24 cellular contexts compared by ENCODE assay signal in genomic region chr3:149443545-149443912, GRCh38. TPM values are rescaled to one million over a fixed set of nuclear protein-coding genes. Genes with fewer than 3 reads are reported as not detected.
DNase-seq lines count a peak whose midpoint lies in the region; ATAC-seq, FAIRE-seq and TF ChIP-seq lines count a peak whose summit lies in the region.
"Had no signal": no experiment of that assay in that cellular context is flagged by ENCODE, and none has a peak within 500 bp of the region (broad histone marks: within the 10 kb centered on the region; RNA-seq: fewer than 3 reads in every experiment).

No MANE protein-coding gene starts in this region.

- peak overlapping the region in 2 of 4 donors; percentile 36 to 37 for H3K27ac ChIP-seq in pancreas
- no peak overlapping the region for H3K27ac ChIP-seq in effector memory CD4-positive, alpha-beta T cell (ENCODE audit: insufficient read depth, low read length, poor library complexity, severe bottlenecking)
- H3K27ac ChIP-seq: right atrium auricular region, upper lobe of left lung had no signal

- H3K4me3 ChIP-seq in epithelial cell of proximal tubule (ENCODE audit: low read depth, low read length) = no peak overlapping the region
- H3K4me3 ChIP-seq in pancreas = no peak overlapping the region
- no peak overlapping the region for H3K4me3 ChIP-seq in effector memory CD4-positive, alpha-beta T cell (ENCODE audit: insufficient read depth, low read depth, low read length, poor library complexity, severe bottlenecking)
- H3K4me3 ChIP-seq: right atrium auricular region, upper lobe of left lung had no signal

- H3K36me3 ChIP-seq in pancreas = no peaks in the 10 kb centered on the region
- no peaks in the 10 kb centered on the region for H3K36me3 ChIP-seq in effector memory CD4-positive, alpha-beta T cell (ENCODE audit: control insufficient read depth, insufficient read depth, low read length)
- H3K36me3 ChIP-seq: right atrium auricular region, upper lobe of left lung had no signal

- DNase-seq in Caki2 (ENCODE audit: low read depth) (peak; percentile 73), NCI-H69 (lab: John Stamatoyannopoulos, UW) (peak; percentile 33), epithelial cell of proximal tubule (ENCODE audit: low read depth) (peak; percentile 31), pancreas (no peak), NOMO-1 (lab: John Stamatoyannopoulos, UW; ENCODE audit: unreplicated experiment in 2 of 2) (no peak), HuH-7 (ENCODE audit: low spot score) (no peak), D721Med (ENCODE audit: insufficient read length, low spot score) (no peak)
- DNase-seq in effector memory CD4-positive, alpha-beta T cell = no peak
- DNase-seq: activated CD8-positive, alpha-beta T cell treated with anti-CD3 and anti-CD28 coated beads, Interleukin-2, amount 10 ng/mL, durations not matched to agents 7 days and 5 days; aorta; cortex of kidney; GOT3; naive thymus-derived CD8-positive, alpha-beta T cell; NCI-H2029 treated with DMSO at 0.1 percent for 48 hours; NCI-H226; RPMI8226; stimulated activated CD4-positive, alpha-beta T cell treated with anti-CD3 and anti-CD28 coated beads, Interleukin-12 subunit alpha, Interleukin-12 subunit beta, amount 100 ng/mL, for 4 hours; stimulated activated CD4-positive, alpha-beta T cell treated with anti-CD3 and anti-CD28 coated beads, Interleukin-4, amount 100 ng/mL, for 1 hour; upper lobe of left lung had no signal

- intact Hi-C loops in pancreas (cut with DNase I) = no loop called here

- peaks cover 0 to 17% (median 12%) of the 10 kb centered on the region in 3 donors for H3K4me1 ChIP-seq in pancreas
- no peaks in the 10 kb centered on the region for H3K4me1 ChIP-seq in effector memory CD4-positive, alpha-beta T cell (ENCODE audit: control insufficient read depth, insufficient read depth, low read length, poor library complexity, severe bottlenecking)

- no peak for FAIRE-seq in pancreas (lab: Jason Lieb, UNC)
- no peak for FAIRE-seq in D721Med (lab: Jason Lieb, UNC)

- 23 to 34% methylated on average over 2 of the region's 2 CpGs for WGBS in pancreas, 2 donors

- ATAC-seq in pancreas = peak; percentile 43 to 58 (median 55)
- ATAC-seq: activated CD8-positive, alpha-beta T cell treated with anti-CD3 and anti-CD28 coated beads, Interleukin-2, amount 10 ng/mL, durations not matched to agents 7 days and 5 days; naive thymus-derived CD8-positive, alpha-beta T cell; stimulated activated effector memory CD8-positive, alpha-beta T cell treated with anti-CD3 and anti-CD28 coated beads, Interleukin-12 subunit alpha, Interleukin-12 subunit beta, amount 100 ng/mL, for 72 hours had no signal

- no peaks in the 10 kb centered on the region for H3K9me3 ChIP-seq in pancreas
- no peaks in the 10 kb centered on the region for H3K9me3 ChIP-seq in effector memory CD4-positive, alpha-beta T cell (ENCODE audit: control insufficient read depth, low read length)
- H3K9me3 ChIP-seq: right atrium auricular region, upper lobe of left lung had no signal

- in situ Hi-C loops in Caki2 (cut with HindIII; ENCODE audit: low pct_unique_long_range_greater_than_20kb, low sequenced_read_pairs) = no loop called here

- TF ChIP-seq CTCF in epithelial cell of proximal tubule (conservative IDR thresholded peaks at IDR 0.05; ENCODE audit: low read depth, low read length) (no peak), pancreas (IDR thresholded peaks at IDR 0.05) (no peak), D721Med (IDR thresholded peaks at IDR 0.05; ENCODE audit: insufficient read depth, missing control alignments) (no peak)

- H3K27me3 ChIP-seq in pancreas = no peaks in the 10 kb centered on the region
- H3K27me3 ChIP-seq in effector memory CD4-positive, alpha-beta T cell (replicated peaks; ENCODE audit: control insufficient read depth, insufficient read depth, low read length, poor library complexity, severe bottlenecking) = no peaks in the 10 kb centered on the region
- H3K27me3 ChIP-seq: right atrium auricular region, upper lobe of left lung had no signal

RNA-seq across cellular contexts. Expression of gene TM4SF4, which starts 31.0 kb away (rescaled TPM):
- 10.9 TPM in 1 of 2 replicates, not detected in the other for total RNA-seq in Caki2 (2014; rRNA removed; shearing (Covaris generic); ENCODE audit: low replicate concordance)
- total RNA-seq in epithelial cell of proximal tubule = 0.29 and 1.2 TPM in 2 replicates
- total RNA-seq in pancreas = 10 to 100 TPM; 38.2 to 90.1 (median 45.8) TPM
- polyA plus RNA-seq in pancreas = 100 to 1,000 TPM in 1 of 2 donors, 10 to 100 TPM in 1; 18.9 to 411 TPM
- total RNA-seq: activated CD8-positive, alpha-beta T cell treated with anti-CD3 and anti-CD28 coated beads, Interleukin-2, amount 10 ng/mL, durations not matched to agents 7 days and 5 days; aorta; cardiac septum; glomerular endothelial cell; naive thymus-derived CD8-positive, alpha-beta T cell; osteocyte; right atrium auricular region had no signal
- polyA plus RNA-seq: naive thymus-derived CD8-positive, alpha-beta T cell had no signal

Comparison
In these comparisons a context has a peak if more than half of its experiments do, and no peak if none do; other contexts are left out.
1. DNase-seq: peak in Caki2 (single experiment), NCI-H69 (single experiment) and epithelial cell of proximal tubule (single experiment); none in pancreas (0 of 6), effector memory CD4-positive, alpha-beta T cell (0 of 3), NOMO-1 (0 of 2), HuH-7 (single experiment) and D721Med (single experiment).